1 cellular context compared by ENCODE assay signal in the genomic region with DNA sequence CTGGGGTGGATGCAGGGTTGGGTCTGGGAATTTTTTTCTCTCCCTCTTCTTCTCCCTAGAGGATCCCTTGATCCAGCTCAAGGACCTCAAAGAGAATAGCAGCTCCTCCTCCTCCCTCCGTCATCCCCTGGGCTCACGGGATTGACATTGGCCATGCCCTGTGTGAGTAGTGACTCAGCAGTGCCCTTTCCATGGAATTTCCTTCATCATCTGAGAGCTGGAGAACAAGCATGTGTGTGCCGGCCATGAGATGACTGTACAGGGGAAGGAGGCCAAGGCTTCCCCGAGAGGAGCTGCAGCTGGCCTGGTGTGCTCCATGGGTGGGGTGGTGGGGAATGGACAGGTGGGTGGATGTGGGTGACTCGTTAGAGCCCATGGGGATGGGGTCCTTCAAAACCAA.
TF ChIP-seq lines count a peak whose summit lies in the region.

No MANE protein-coding gene starts in this region.

TF ChIP-seq in IMR-90, 13 proteins besides CTCF, POLR2A, EP300 and RAD21 (continued from another document):
- TF ChIP-seq, protein P1, sequence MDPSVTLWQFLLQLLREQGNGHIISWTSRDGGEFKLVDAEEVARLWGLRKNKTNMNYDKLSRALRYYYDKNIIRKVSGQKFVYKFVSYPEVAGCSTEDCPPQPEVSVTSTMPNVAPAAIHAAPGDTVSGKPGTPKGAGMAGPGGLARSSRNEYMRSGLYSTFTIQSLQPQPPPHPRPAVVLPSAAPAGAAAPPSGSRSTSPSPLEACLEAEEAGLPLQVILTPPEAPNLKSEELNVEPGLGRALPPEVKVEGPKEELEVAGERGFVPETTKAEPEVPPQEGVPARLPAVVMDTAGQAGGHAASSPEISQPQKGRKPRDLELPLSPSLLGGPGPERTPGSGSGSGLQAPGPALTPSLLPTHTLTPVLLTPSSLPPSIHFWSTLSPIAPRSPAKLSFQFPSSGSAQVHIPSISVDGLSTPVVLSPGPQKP (IDR thresholded peaks at IDR 0.05; ENCODE audit: borderline replicate concordance, low read depth, low read length) = no peak
- no peak for TF ChIP-seq SMC3 (IDR thresholded peaks at IDR 0.05; ENCODE audit: low read depth, low read length)
